Comparison of ENCODE assay signal across 18 cellular contexts in genomic region chr1:186948542-186948941, GRCh38.
DNase-seq lines count a peak whose midpoint lies in the region; ATAC-seq, FAIRE-seq and TF ChIP-seq lines count a peak whose summit lies in the region.
"Had no signal": no experiment of that assay in that cellular context is flagged by ENCODE, and none has a peak within 500 bp of the region (broad histone marks: within the 10 kb centered on the region; RNA-seq: fewer than 3 reads in every experiment).

No MANE protein-coding gene starts in this region.

- peak overlapping the region; percentile 11 for H2AFZ ChIP-seq in astrocyte (ENCODE audit: low read depth, low read length)

- no peak overlapping the region for H3K4me3 ChIP-seq in astrocyte (ENCODE audit: insufficient read depth, low read depth, low read length)
- H3K4me3 ChIP-seq: ovary, vagina had no signal

- DNase-seq in COLO829 (ENCODE audit: low spot score) = peak; percentile 47
- peak; percentile 40 for DNase-seq in M059J (ENCODE audit: low read depth)
- peak; percentile 34 for DNase-seq in astrocyte (ENCODE audit: low read depth)
- DNase-seq in glomerular endothelial cell (ENCODE audit: extremely low read depth, low read depth, low spot score) = peak; percentile 96
- no peak for DNase-seq in NCI-H1694 treated with DMSO at 0.1 percent for 48 hours (lab: John Stamatoyannopoulos, UW)
- no peak for DNase-seq in middle frontal gyrus (ENCODE audit: extremely low spot score, low spot score)
- DNase-seq in T-helper 17 cell = no peak
- DNase-seq: activated CD8-positive, alpha-beta memory T cell treated with anti-CD3 and anti-CD28 coated beads, Interleukin-2, amount 10 ng/mL, durations not matched to agents 7 days and 5 days; NCI-H2029; NCI-H510A treated with DMSO at 0.1 percent for 48 hours; ovary; Right ventricle myocardium superior; stimulated activated CD4-positive, alpha-beta T cell treated with anti-CD3 and anti-CD28 coated beads, Interleukin-2, amount 100 ng/mL, for 48 hours had no signal

- no peak for TF ChIP-seq CTCF in astrocyte (IDR thresholded peaks at IDR 0.05; ENCODE audit: insufficient read depth, low read depth, low read length)

- H3K4me2 ChIP-seq in astrocyte (ENCODE audit: low read length) = peak overlapping the region; percentile 45

- H3K9me3 Mint-ChIP-seq in astrocyte (ENCODE audit: unreplicated experiment) = no peaks in the 10 kb centered on the region
- H3K9me3 Mint-ChIP-seq: T-helper 1 cell treated with Interleukin-12 subunit alpha and Interleukin-12 subunit beta and Interleukin-4 antibody, amounts not matched to agents 30 μg/mL and 1 μg/mL, for 36 hours had no signal

- no peaks in the 10 kb centered on the region for H3K36me3 ChIP-seq in astrocyte (ENCODE audit: insufficient read depth, low read length)
- H3K36me3 ChIP-seq: ovary, vagina had no signal

- no peaks in the 10 kb centered on the region for H3K4me1 Mint-ChIP-seq in astrocyte (ENCODE audit: low read depth, unreplicated experiment)
- H3K4me1 Mint-ChIP-seq in T-helper 17 cell = no peaks in the 10 kb centered on the region
- H3K4me1 Mint-ChIP-seq: activated CD8-positive, alpha-beta memory T cell treated with anti-CD3 and anti-CD28 coated beads, Interleukin-2, amount 10 ng/mL, durations not matched to agents 7 days and 5 days had no signal

- peak overlapping the region; percentile 28 for H3K27ac ChIP-seq in astrocyte (ENCODE audit: low read depth, low read length)
- H3K27ac ChIP-seq: ovary, vagina had no signal

- H3K4me3 Mint-ChIP-seq in astrocyte (ENCODE audit: unreplicated experiment) (no peak overlapping the region), T-helper 17 cell (no peak overlapping the region)
- H3K4me3 Mint-ChIP-seq: activated CD8-positive, alpha-beta memory T cell treated with anti-CD3 and anti-CD28 coated beads, Interleukin-2, amount 10 ng/mL, durations not matched to agents 7 days and 5 days; T-helper 1 cell treated with Interleukin-12 subunit alpha and Interleukin-12 subunit beta and Interleukin-4 antibody, amounts not matched to agents 30 μg/mL and 1 μg/mL, for 36 hours had no signal

- no peak for ATAC-seq in GM18858 (IDR thresholded peaks at IDR 0.05; ENCODE audit: unreplicated experiment)
- ATAC-seq in T-helper 17 cell = no peak
- ATAC-seq: activated CD8-positive, alpha-beta memory T cell treated with anti-CD3 and anti-CD28 coated beads, Interleukin-2, amount 10 ng/mL, durations not matched to agents 7 days and 5 days had no signal

- peak overlapping the region; percentile 36 for H3K9ac ChIP-seq in astrocyte (ENCODE audit: low read length)

- H3K9me3 ChIP-seq in astrocyte (ENCODE audit: insufficient read depth, low read depth, low read length) = no peaks in the 10 kb centered on the region
- no peaks in the 10 kb centered on the region for H3K9me3 ChIP-seq in T-helper 17 cell (ENCODE audit: control insufficient read depth, low read length, poor library complexity, severe bottlenecking)
- H3K9me3 ChIP-seq: ovary, vagina had no signal

- H3K27me3 Mint-ChIP-seq in astrocyte (ENCODE audit: low read depth, unreplicated experiment) = no peaks in the 10 kb centered on the region
- H3K27me3 Mint-ChIP-seq in T-helper 17 cell = peaks cover 9% of the 10 kb centered on the region
- H3K27me3 Mint-ChIP-seq: activated CD8-positive, alpha-beta memory T cell treated with anti-CD3 and anti-CD28 coated beads, Interleukin-2, amount 10 ng/mL, durations not matched to agents 7 days and 5 days had no signal

- no peaks in the 10 kb centered on the region for H3K27me3 ChIP-seq in astrocyte (ENCODE audit: insufficient read depth, low read length)
- H3K27me3 ChIP-seq: ovary, vagina had no signal

- H3K27ac Mint-ChIP-seq in astrocyte (ENCODE audit: unreplicated experiment) (no peak overlapping the region), T-helper 17 cell (no peak overlapping the region)
- H3K27ac Mint-ChIP-seq: activated CD8-positive, alpha-beta memory T cell treated with anti-CD3 and anti-CD28 coated beads, Interleukin-2, amount 10 ng/mL, durations not matched to agents 7 days and 5 days; T-helper 1 cell treated with Interleukin-12 subunit alpha and Interleukin-12 subunit beta and Interleukin-4 antibody, amounts not matched to agents 30 μg/mL and 1 μg/mL, for 36 hours had no signal

- peaks cover 4% of the 10 kb centered on the region for H3K4me1 ChIP-seq in astrocyte (ENCODE audit: insufficient read depth, low read length)
- H3K4me1 ChIP-seq: vagina had no signal

- no peaks in the 10 kb centered on the region for H3K79me2 ChIP-seq in astrocyte (ENCODE audit: insufficient read depth, low read length)

- FAIRE-seq in astrocyte (lab: Jason Lieb, UNC) = no peak
- FAIRE-seq: endometrium, frontal cortex had no signal

- no peaks in the 10 kb centered on the region for H4K20me1 ChIP-seq in astrocyte (ENCODE audit: insufficient read depth, low read length)

- H3K36me3 Mint-ChIP-seq in astrocyte (ENCODE audit: low read depth, unreplicated experiment) = no peaks in the 10 kb centered on the region
- H3K36me3 Mint-ChIP-seq in T-helper 17 cell (ENCODE audit: low read depth) = no peaks in the 10 kb centered on the region
- H3K36me3 Mint-ChIP-seq: activated CD8-positive, alpha-beta memory T cell treated with anti-CD3 and anti-CD28 coated beads, Interleukin-2, amount 10 ng/mL, durations not matched to agents 7 days and 5 days had no signal

Comparison
In these comparisons a context has a peak if more than half of its experiments do, and no peak if none do; other contexts are left out.
1. DNase-seq: peak in COLO829 (single experiment), M059J (single experiment), astrocyte (single experiment) and glomerular endothelial cell (single experiment); none in NCI-H1694 treated with DMSO at 0.1 percent for 48 hours (single experiment), middle frontal gyrus (single experiment) and T-helper 17 cell (0 of 3).